11 cellular contexts compared by ENCODE assay signal in genomic region chr7:129055861-129056464, GRCh38. TPM values are rescaled to one million over a fixed set of nuclear protein-coding genes. Genes with fewer than 3 reads are reported as not detected.
DNase-seq lines count a peak whose midpoint lies in the region; ATAC-seq, FAIRE-seq and TF ChIP-seq lines count a peak whose summit lies in the region.
"Had no signal": no experiment of that assay in that cellular context is flagged by ENCODE, and none has a peak within 500 bp of the region (broad histone marks: within the 10 kb centered on the region; RNA-seq: fewer than 3 reads in every experiment).

No MANE protein-coding gene starts in this region.

- WGBS in ovary, 3 donors, result 79 to 88% (median 81%) methylated on average over 22 of the region's 22 CpGs

- no peak for ATAC-seq in esophagus mucosa

- peaks cover 39% of the 10 kb centered on the region for H3K79me2 ChIP-seq in MM.1S (ENCODE audit: low read length)

- no peaks in the 10 kb centered on the region for H3K9me3 ChIP-seq in MM.1S (replicated peaks; ENCODE audit: insufficient read depth, low read length)
- no peaks in the 10 kb centered on the region for H3K9me3 ChIP-seq in endocrine pancreas (ENCODE audit: control insufficient read depth, low read length)
- no peaks in the 10 kb centered on the region for H3K9me3 ChIP-seq in ovary

- in situ Hi-C loops in G401 (cut with HindIII; ENCODE audit: low sequenced_read_pairs), result no loop called here

- H3K27me3 ChIP-seq in MM.1S (replicated peaks; ENCODE audit: insufficient read depth, low read length) (no peaks in the 10 kb centered on the region), endocrine pancreas (ENCODE audit: control insufficient read depth, insufficient read depth, low read length) (no peaks in the 10 kb centered on the region), ovary (no peaks in the 10 kb centered on the region)

- H2AFZ ChIP-seq in MM.1S (ENCODE audit: low read length), result peak overlapping the region; percentile 85; the same call in 1 of the 2 replicates

- intact Hi-C loops in ovary (cut with DNase I), result no loop called here

- no peak for FAIRE-seq in H54 (lab: Jason Lieb, UNC)

- H3K36me3 ChIP-seq in MM.1S (replicated peaks; ENCODE audit: insufficient read depth, low read length) (no peaks in the 10 kb centered on the region), endocrine pancreas (ENCODE audit: control insufficient read depth, insufficient read depth, low read length) (no peaks in the 10 kb centered on the region), ovary (no peaks in the 10 kb centered on the region)

- TF ChIP-seq POLR2A in ovary (IDR thresholded peaks at IDR 0.05) (no peak), H54 (IDR thresholded peaks at IDR 0.05; ENCODE audit: low read depth, low read length) (no peak)

- peaks cover 11% of the 10 kb centered on the region for H3F3A ChIP-seq in MM.1S (ENCODE audit: insufficient read depth, low read length)

- H3K9ac ChIP-seq in MM.1S (ENCODE audit: low read length), result no peak overlapping the region
- no peak overlapping the region for H3K9ac ChIP-seq in endocrine pancreas (ENCODE audit: control insufficient read depth, insufficient read depth, low read length)

- H4K20me1 ChIP-seq in MM.1S (ENCODE audit: insufficient read depth, low read length), result no peaks in the 10 kb centered on the region

- H3K4me2 ChIP-seq in MM.1S (ENCODE audit: low read depth, low read length), result peak overlapping the region; percentile 59

- H3K4me1 ChIP-seq in MM.1S (ENCODE audit: low read length), result peaks cover 11% of the 10 kb centered on the region
- H3K4me1 ChIP-seq in endocrine pancreas (ENCODE audit: control insufficient read depth, insufficient read depth, low read length), result peaks cover 13% of the 10 kb centered on the region
- H3K4me1 ChIP-seq in ovary (ENCODE audit: insufficient read depth), result peaks cover 4% of the 10 kb centered on the region

- H3K9me2 ChIP-seq in MM.1S (replicated peaks; ENCODE audit: insufficient read depth, low read length), result no peaks in the 10 kb centered on the region

- H3K4me3 ChIP-seq in MM.1S (ENCODE audit: low read length) (peak overlapping the region; percentile 95), endocrine pancreas (ENCODE audit: control insufficient read depth, insufficient read depth, low read length) (peak overlapping the region; percentile 98), ovary (no peak overlapping the region)

- DNase-seq in G401 (ENCODE audit: low spot score) (peak; percentile 10), MM.1S (no peak), ovary (peak in 3 of 5 donors; percentile 9 to 26 (median 24)), H54 (ENCODE audit: insufficient read length, low spot score) (no peak), NCI-H2227 (lab: John Stamatoyannopoulos, UW; ENCODE audit: unreplicated experiment) (no peak), HPDE6-E6E7 (ENCODE audit: extremely low spot score) (no peak)
- DNase-seq: amniotic stem cell, NCI-H1048, SIG-M5 had no signal

- TF ChIP-seq EP300 in ovary (IDR thresholded peaks at IDR 0.05), result no peak

- no peak overlapping the region for H3K27ac ChIP-seq in MM.1S (ENCODE audit: low read length)
- no peak overlapping the region for H3K27ac ChIP-seq in ovary

- TF ChIP-seq CTCF in MM.1S (IDR thresholded peaks at IDR 0.05; ENCODE audit: low read length) (no peak), ovary (IDR thresholded peaks at IDR 0.05) (no peak)

RNA-seq across cellular contexts. Expression of gene TNPO3, which starts 1.1 kb away (rescaled TPM):
- total RNA-seq in G401 (2014; rRNA removed; shearing (Covaris generic)), result 47.4 and 71.4 TPM in 2 replicates
- total RNA-seq in ovary (10 to 100 TPM; 22.9 to 35.4 (median 30.9) TPM), esophagus mucosa (31.9 TPM)
- 10 to 100 TPM; 18.6 to 40.1 TPM for polyA plus RNA-seq in ovary

Comparison
In these comparisons a context has a peak if more than half of its experiments do, and no peak if none do; other contexts are left out.
1. DNase-seq: peak in G401 (single experiment) and ovary (3 of 5); none in MM.1S (single experiment), H54 (single experiment), NCI-H2227 (single experiment) and HPDE6-E6E7 (single experiment).